In the genomic region with DNA sequence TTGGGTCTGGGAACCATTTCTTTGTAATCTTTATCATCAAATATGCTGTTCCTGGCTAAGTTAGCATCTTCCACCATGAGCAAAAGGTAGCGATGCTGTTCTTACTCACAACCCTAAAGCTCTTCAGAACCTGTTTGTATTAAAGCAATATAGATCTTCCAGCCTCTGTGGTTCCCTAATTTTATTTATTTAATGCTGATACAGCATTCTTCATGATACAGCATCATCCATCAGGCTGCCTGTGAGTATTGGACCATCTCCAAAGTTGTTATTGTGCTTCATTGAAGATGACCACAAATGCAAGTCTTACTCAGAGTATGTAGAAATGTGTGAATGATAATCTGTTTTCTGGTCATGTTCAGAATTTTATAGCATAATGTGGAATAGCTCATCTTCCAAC, we compare ENCODE assay signal across 21 cellular contexts. TPM values are rescaled to one million over a fixed set of nuclear protein-coding genes. Genes with fewer than 3 reads are reported as not detected.
DNase-seq lines count a peak whose midpoint lies in the region; ATAC-seq, FAIRE-seq and TF ChIP-seq lines count a peak whose summit lies in the region.
"Had no signal": no experiment of that assay in that cellular context is flagged by ENCODE, and none has a peak within 500 bp of the region (broad histone marks: within the 10 kb centered on the region; RNA-seq: fewer than 3 reads in every experiment).

No MANE protein-coding gene starts in this region.

- TF ChIP-seq EP300 in K562 (IDR thresholded peaks at IDR 0.05; ENCODE audit: low read length), result no peak

- intact Hi-C loops in K562 (cut with micrococcal nuclease), result no loop called here

- H3K27me3 ChIP-seq in K562 (ENCODE audit: control insufficient read depth in 2 of 2, insufficient read depth in 2 of 2, low read length in 2 of 2) (peaks cover 0 to 8% of the 10 kb centered on the region in 2 experiments; a peak in 1 of 5 replicates), hepatocyte (no peaks in the 10 kb centered on the region)
- H3K27me3 ChIP-seq: BLaER1 had no signal

- H3K4me2 ChIP-seq in K562 (ENCODE audit: insufficient read depth, low read length) (no peak overlapping the region), hepatocyte (no peak overlapping the region)
- H3K4me2 ChIP-seq: BLaER1 had no signal

- no peaks in the 10 kb centered on the region for H3K27me3 Mint-ChIP-seq in activated T-cell treated with anti-CD3 and anti-CD28 coated beads, Interleukin-2, amount 50 U/mL, for 72 hours (ENCODE audit: low read depth)
- no peaks in the 10 kb centered on the region for H3K27me3 Mint-ChIP-seq in activated T-helper 17 cell treated with anti-CD3 and anti-CD28 coated beads, Interleukin-2, amount 50 U/mL, for 72 hours

- H3K9me2 ChIP-seq in hepatocyte (replicated peaks; ENCODE audit: insufficient read depth), result no peaks in the 10 kb centered on the region

- BruUV-seq in K562 (replicated peaks; lab: Mats Ljungman, UMichigan), result no TSS peak

- H3K9me3 ChIP-seq in K562 (replicated peaks; ENCODE audit: control insufficient read depth, insufficient read depth, low read depth, low read length) (no peaks in the 10 kb centered on the region), hepatocyte (ENCODE audit: low read depth) (no peaks in the 10 kb centered on the region)
- H3K9me3 ChIP-seq: HAP-1 had no signal

- H3K27ac ChIP-seq in K562 (ENCODE audit: extremely low read depth, low read depth, low read length), result no peak overlapping the region
- no peak overlapping the region for H3K27ac ChIP-seq in hepatocyte
- H3K27ac ChIP-seq: 22Rv1, BLaER1, HL-60 had no signal

- no peak for TF ChIP-seq POLR2A in K562 (conservative IDR thresholded peaks at IDR 0.05)

- no peak for DNase-seq in activated T-cell treated with anti-CD3 and anti-CD28 coated beads, Interleukin-2, amount 50 U/mL, for 72 hours
- DNase-seq in activated T-cell treated with anti-CD3 and anti-CD28 coated beads, Interleukin-2, amount 50 U/mL, for 1 hour, result no peak
- DNase-seq in K562 (ENCODE audit: extremely low read depth in 1 of 4, low spot score in 3 of 4), result no peak
- DNase-seq in NOMO-1 treated with DMSO at 0.1 percent for 48 hours (lab: John Stamatoyannopoulos, UW; ENCODE audit: unreplicated experiment), result no peak
- DNase-seq in hepatocyte (ENCODE audit: low spot score), result no peak
- DNase-seq in SW480 (ENCODE audit: low spot score), result no peak
- DNase-seq: Calu3; CD8-positive, alpha-beta T cell; DMS79 treated with DMSO at 0.1 percent for 48 hours; GF-D8 had no signal

- H3K36me3 ChIP-seq in K562 (ENCODE audit: control insufficient read depth, insufficient read depth, low read length) (no peaks in the 10 kb centered on the region), hepatocyte (replicated peaks; ENCODE audit: insufficient read depth, low read depth) (no peaks in the 10 kb centered on the region)
- H3K36me3 ChIP-seq: BLaER1, HAP-1 had no signal

- FAIRE-seq in K562 (lab: Jason Lieb, UNC), result no peak

- H4K20me1 ChIP-seq in K562 (replicated peaks; ENCODE audit: control insufficient read depth, insufficient read depth, low read length) (no peaks in the 10 kb centered on the region), hepatocyte (ENCODE audit: insufficient read depth, poor library complexity, severe bottlenecking) (no peaks in the 10 kb centered on the region)
- H4K20me1 ChIP-seq: BLaER1 had no signal

- no peaks in the 10 kb centered on the region for H3K4me1 ChIP-seq in K562 (replicated peaks in 1 of 2; ENCODE audit: control insufficient read depth in 2 of 2, insufficient read depth in 2 of 2, low read length in 2 of 2)
- no peaks in the 10 kb centered on the region for H3K4me1 ChIP-seq in hepatocyte (ENCODE audit: insufficient read depth)
- H3K4me1 ChIP-seq: BLaER1, HAP-1 had no signal

- POLR2A ChIA-PET in K562 (lab: Yijun Ruan, JAX), result no interaction called here

- no peaks in the 10 kb centered on the region for H3K9me1 ChIP-seq in K562 (ENCODE audit: control insufficient read depth, insufficient read depth, low read length)

- in situ Hi-C loops in K562 (cut with MboI), result loop anchor here (10.0 kb wide), 1 partner anchor 1252 kb away; no protein-coding TSS in a partner anchor

- CTCF ChIA-PET in K562 (lab: Yijun Ruan, JAX; ENCODE audit: low intra/inter-chr PET ratio), result no interaction called here

- no peaks in the 10 kb centered on the region for H3K79me2 ChIP-seq in K562 (ENCODE audit: control insufficient read depth, insufficient read depth, low read length)
- no peaks in the 10 kb centered on the region for H3K79me2 ChIP-seq in hepatocyte

- peaks cover 8 to 16% of the 10 kb centered on the region in 2 donors for H3K36me3 Mint-ChIP-seq in activated T-cell treated with anti-CD3 and anti-CD28 coated beads, Interleukin-2, amount 50 U/mL, for 72 hours (ENCODE audit: insufficient read depth in 2 of 2)
- H3K36me3 Mint-ChIP-seq in activated T-helper 17 cell treated with anti-CD3 and anti-CD28 coated beads, Interleukin-2, amount 50 U/mL, for 72 hours (ENCODE audit: low read depth), result peaks cover 11% of the 10 kb centered on the region
- H3K36me3 Mint-ChIP-seq: CD14-positive monocyte; CD8-positive, alpha-beta T cell; IgD-negative memory B cell had no signal

- peaks cover 6 to 7% of the 10 kb centered on the region in 2 donors for H3K9me3 Mint-ChIP-seq in activated T-cell treated with anti-CD3 and anti-CD28 coated beads, Interleukin-2, amount 50 U/mL, for 72 hours
- H3K9me3 Mint-ChIP-seq in activated T-helper 17 cell treated with anti-CD3 and anti-CD28 coated beads, Interleukin-2, amount 50 U/mL, for 72 hours, result no peaks in the 10 kb centered on the region
- H3K9me3 Mint-ChIP-seq: CD8-positive, alpha-beta T cell had no signal

- H3K4me1 Mint-ChIP-seq in activated T-cell treated with anti-CD3 and anti-CD28 coated beads, Interleukin-2, amount 50 U/mL, for 72 hours (ENCODE audit: low read depth), result peaks cover 64% of the 10 kb centered on the region
- peaks cover 48% of the 10 kb centered on the region for H3K4me1 Mint-ChIP-seq in activated T-helper 17 cell treated with anti-CD3 and anti-CD28 coated beads, Interleukin-2, amount 50 U/mL, for 72 hours
- H3K4me1 Mint-ChIP-seq: IgD-negative memory B cell had no signal

- ATAC-seq in activated T-cell treated with anti-CD3 and anti-CD28 coated beads, Interleukin-2, amount 50 U/mL, for 72 hours (replicated peaks in 1 of 2), result no peak
- no peak for ATAC-seq in activated T-helper 17 cell treated with anti-CD3 and anti-CD28 coated beads, Interleukin-2, amount 50 U/mL, for 72 hours (replicated peaks)
- no peak for ATAC-seq in K562
- ATAC-seq: CD8-positive, alpha-beta T cell had no signal

- no peak for TF ChIP-seq RAD21 in K562 (CRISPR knock-in tag; conservative IDR thresholded peaks at IDR 0.05 in 1 of 2, IDR thresholded peaks at IDR 0.05 in 1 of 2)

- H2AFZ ChIP-seq in K562 (ENCODE audit: low read depth, low read length) (no peak overlapping the region), hepatocyte (no peak overlapping the region)

- TF ChIP-seq CTCF in K562 (IDR thresholded peaks at IDR 0.05 in 2 of 3, conservative IDR thresholded peaks at IDR 0.05 in 1 of 3; ENCODE audit: insufficient read depth in 2 of 3, low read depth in 1 of 3, low read length in 3 of 3) (no peak), hepatocyte (IDR thresholded peaks at IDR 0.05; ENCODE audit: poor library complexity) (no peak)

- H3K27ac Mint-ChIP-seq in activated T-cell treated with anti-CD3 and anti-CD28 coated beads, Interleukin-2, amount 50 U/mL, for 72 hours, result peak overlapping the region; percentile 2
- H3K27ac Mint-ChIP-seq in activated T-helper 17 cell treated with anti-CD3 and anti-CD28 coated beads, Interleukin-2, amount 50 U/mL, for 72 hours, result peak overlapping the region; percentile 67
- H3K27ac Mint-ChIP-seq: CD8-positive, alpha-beta T cell; IgD-negative memory B cell had no signal

- H3K4me3 ChIP-seq in K562, result no peak overlapping the region
- H3K4me3 ChIP-seq in hepatocyte, result no peak overlapping the region
- H3K4me3 ChIP-seq: BLaER1, HAP-1 had no signal

- no peak overlapping the region for H3K9ac ChIP-seq in K562 (ENCODE audit: insufficient read depth in 1 of 2, low read depth in 2 of 2, low read length in 2 of 2)
- H3K9ac ChIP-seq: BLaER1 had no signal

- 0% methylated on average over 1 of the region's 1 CpG for WGBS in K562 (ENCODE audit: insufficient coverage, low coverage, missing lambda C conversion rate)
- WGBS in hepatocyte (ENCODE audit: low lambda C conversion rate, missing lambda C conversion rate), result 92% methylated on average over 1 of the region's 1 CpG

- peak overlapping the region in 1 of 2 donors; percentile 13 for H3K4me3 Mint-ChIP-seq in activated T-cell treated with anti-CD3 and anti-CD28 coated beads, Interleukin-2, amount 50 U/mL, for 72 hours
- H3K4me3 Mint-ChIP-seq in activated T-helper 17 cell treated with anti-CD3 and anti-CD28 coated beads, Interleukin-2, amount 50 U/mL, for 72 hours, result peak overlapping the region; percentile 47
- H3K4me3 Mint-ChIP-seq: CD14-positive monocyte; CD8-positive, alpha-beta T cell had no signal

TF ChIP-seq in K562, 482 proteins besides CTCF, POLR2A, EP300 and RAD21 (continues in another document):
- TF ChIP-seq CC2D1A (IDR thresholded peaks at IDR 0.05) (no peak), ETV6 (IDR thresholded peaks at IDR 0.05; ENCODE audit: borderline replicate concordance in 1 of 2, low read depth in 2 of 2, low read length in 1 of 2) (no peak), ETV6 (CRISPR knock-in tag; IDR thresholded peaks at IDR 0.05; ENCODE audit: borderline replicate concordance) (no peak), ARID1B (IDR thresholded peaks at IDR 0.05) (no peak)

RNA-seq across cellular contexts. Expression of a gene that starts 40.9 kb away (rescaled TPM):
- 100 to 1,000 TPM; 132 to 254 TPM for total RNA-seq in activated T-cell treated with anti-CD3 and anti-CD28 coated beads, Interleukin-2, amount 50 U/mL, for 72 hours
- 100 to 1,000 TPM; 282 to 334 TPM for total RNA-seq in activated T-helper 17 cell treated with anti-CD3 and anti-CD28 coated beads, Interleukin-2, amount 50 U/mL, for 72 hours
- total RNA-seq in K562 (2011; cell fraction: chromatin; rRNA removed; ENCODE audit: low replicate concordance), result not detected in 2 replicates
- not detected in 2 replicates for total RNA-seq in K562 (2011; cell fraction: nucleolus; rRNA removed)
- total RNA-seq in K562 (2011; cell fraction: nucleoplasm; rRNA removed), result not detected in 2 replicates
- not detected in 2 replicates for total RNA-seq in K562 (2014; rRNA removed)
- total RNA-seq in K562 (2014; rRNA removed; fragmentation: Illumina TruSeq; extraction: Trizol), result 0.22 TPM in 1 of 2 replicates, not detected in the other
- 0.11 TPM in 1 of 2 replicates, not detected in the other for total RNA-seq in K562 (2015; rRNA removed; fragmentation: Illumina TruSeq; extraction: Trizol)
- 0.11 and 0.40 TPM in 2 replicates for total RNA-seq in K562 (2021)
- not detected in 2 replicates for polyA plus RNA-seq in K562 (2011; rRNA removed)
- not detected in 2 replicates for polyA plus RNA-seq in K562 (2011; cell fraction: cytosol; rRNA removed)
- not detected in 2 replicates for polyA plus RNA-seq in K562 (2011; cell fraction: nucleus; rRNA removed)
- polyA plus RNA-seq in K562 (2012), result 0.46 TPM in 1 of 2 replicates, not detected in the other
- 0.10 and 0.11 TPM in 2 replicates for polyA plus RNA-seq in K562 (2014; fragmentation: Illumina TruSeq; extraction: Trizol)
- under 1 TPM in 1 of 2 experiments, not detected in 1; 0.10 TPM for polyA plus RNA-seq in K562 (2014; fragmentation: Nextera tagmentation; extraction: Ambion mirVana)
- 0.08 and 0.17 TPM in 2 replicates for polyA plus RNA-seq in K562 (2014; rRNA removed)
- polyA minus RNA-seq in K562 (2011; rRNA and poly(A)+ RNA removed), result not detected in 2 replicates
- not detected in 2 replicates for polyA minus RNA-seq in K562 (2011; cell fraction: cytosol; rRNA and poly(A)+ RNA removed)
- polyA minus RNA-seq in K562 (2011; cell fraction: nucleus; rRNA and poly(A)+ RNA removed), result not detected in 2 replicates
- total RNA-seq in hepatocyte, result not detected in 2 replicates
- polyA plus RNA-seq in hepatocyte, result not detected in 2 replicates
- total RNA-seq: A673, Calu3, H4, HT1080 had no signal
- polyA plus RNA-seq: AG04450, CD14-positive monocyte, IgD-negative memory B cell had no signal

Comparison
In these comparisons a context has a peak if more than half of its experiments do, and no peak if none do; other contexts are left out.
1. RNA of a gene that starts 40.9 kb away (total RNA-seq): 282 to 334 TPM in activated T-helper 17 cell treated with anti-CD3 and anti-CD28 coated beads, Interleukin-2, amount 50 U/mL, for 72 hours and 132 to 254 TPM in activated T-cell treated with anti-CD3 and anti-CD28 coated beads, Interleukin-2, amount 50 U/mL, for 72 hours; 0.11 to 0.40 TPM in K562 and not detected in hepatocyte; every median in the first group is over 10 times any median in the second.